Comparison of ENCODE assay signal across 1 cellular context in the genomic region with DNA sequence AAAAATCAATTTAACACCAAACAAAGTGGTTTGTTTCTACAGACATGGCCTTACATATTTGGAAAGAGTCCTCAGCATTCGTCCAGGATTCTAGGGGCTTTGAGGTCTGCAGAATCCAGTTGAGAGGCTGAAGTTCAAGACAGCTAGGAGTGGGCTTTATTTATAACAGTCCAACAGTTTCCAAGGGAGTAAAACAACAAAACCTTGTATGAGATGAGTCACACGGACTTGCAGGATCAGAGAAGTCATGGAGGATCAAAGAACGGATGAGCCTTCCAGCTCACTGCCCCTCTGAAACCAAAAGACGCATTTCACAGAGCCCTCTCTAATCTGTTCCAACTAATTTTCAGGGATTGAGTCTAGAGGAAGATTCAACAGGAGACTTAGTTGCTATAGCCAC.
TF ChIP-seq lines count a peak whose summit lies in the region.

No MANE protein-coding gene starts in this region.

TF ChIP-seq in IMR-90, 13 proteins besides CTCF, POLR2A, EP300 and RAD21:
- TF ChIP-seq FOS (IDR thresholded peaks at IDR 0.05; ENCODE audit: low read depth, low read length) (0 out of 2 replicates have a peak, but pooled peaks have one; percentile 10), BHLHE40 (IDR thresholded peaks at IDR 0.05; ENCODE audit: low read depth, low read length) (no peak), MAFK (IDR thresholded peaks at IDR 0.05; ENCODE audit: low read depth, low read length) (no peak)
